In genomic region chr10:114634607-114634974, GRCh38 we compare ENCODE assay signal across 8 cellular contexts. TPM values are rescaled to one million over a fixed set of nuclear protein-coding genes. Genes with fewer than 3 reads are reported as not detected.
DNase-seq lines count a peak whose midpoint lies in the region; ATAC-seq and TF ChIP-seq lines count a peak whose summit lies in the region.

No MANE protein-coding gene starts in this region.

- TF ChIP-seq CTCF in lung (IDR thresholded peaks at IDR 0.05; ENCODE audit: control extremely low read depth, extremely low read depth) (no peak), WERI-Rb-1 (IDR thresholded peaks at IDR 0.05; ENCODE audit: low read depth, low read length) (no peak)

- DNase-seq in A172 (ENCODE audit: low spot score) (peak; percentile 98), M059J (ENCODE audit: low read depth) (peak; percentile 98), dermis blood vessel endothelial cell (peak; percentile 90), lung (ENCODE audit: low spot score) (peak; percentile 79), DMS79 (lab: John Stamatoyannopoulos, UW) (no peak), WERI-Rb-1 (no peak), NCI-H1092 treated with DMSO at 0.1 percent for 48 hours (lab: John Stamatoyannopoulos, UW) (no peak)

- no peak overlapping the region for H3K4me3 ChIP-seq in lung
- no peak overlapping the region for H3K4me3 ChIP-seq in WERI-Rb-1 (ENCODE audit: low read depth, low read length)

- H3K9me3 ChIP-seq in lung (ENCODE audit: control insufficient read depth in 2 of 2, insufficient read depth in 1 of 2, low read length in 1 of 2) (no peaks in the 10 kb centered on the region), WERI-Rb-1 (ENCODE audit: severe bottlenecking) (no peaks in the 10 kb centered on the region)

- WGBS in lung, 2 donors = 38 to 66% methylated on average over 4 of the region's 4 CpGs

- H3K36me3 ChIP-seq in lung (ENCODE audit: control insufficient read depth in 2 of 2, insufficient read depth in 2 of 2, low read length in 2 of 2) (peaks cover 0 to 3% of the 10 kb centered on the region in 2 donors), WERI-Rb-1 (no peaks in the 10 kb centered on the region)

- peaks cover 16 to 30% of the 10 kb centered on the region in 2 donors for H3K4me1 ChIP-seq in lung (ENCODE audit: control insufficient read depth in 2 of 2, insufficient read depth in 2 of 2, low read length in 2 of 2)

- H3K27me3 ChIP-seq in lung (ENCODE audit: control insufficient read depth, insufficient read depth) = no peaks in the 10 kb centered on the region
- no peaks in the 10 kb centered on the region for H3K27me3 ChIP-seq in WERI-Rb-1 (ENCODE audit: insufficient read depth, low read depth, severe bottlenecking)

- ATAC-seq in lung (ENCODE audit: insufficient read depth, low FRiP score) (peak; percentile 52), HG02885 (IDR thresholded peaks at IDR 0.05; ENCODE audit: poor library complexity, unreplicated experiment) (no peak)

- H3K27ac ChIP-seq in lung (ENCODE audit: low read depth in 1 of 2, low read length in 1 of 2) (peak overlapping the region; percentile 60 to 92), WERI-Rb-1 (no peak overlapping the region)

RNA-seq across cellular contexts. Expression of gene ABLIM1, which starts 23.5 kb away (rescaled TPM):
- 1.8 and 2.3 TPM in 2 replicates for total RNA-seq in A172 (2014; rRNA removed; shearing (Covaris generic))
- 1.4 and 5.8 TPM in 2 replicates for total RNA-seq in M059J (2014; rRNA removed; shearing (Covaris generic))
- total RNA-seq in dermis blood vessel endothelial cell (141 and 159 TPM in 2 replicates), lung (100 to 1,000 TPM in 1 of 2 donors, 10 to 100 TPM in 1; 93.4 to 135 TPM)
- 10 to 100 TPM; 20.0 to 26.4 TPM for polyA plus RNA-seq in lung

Comparison
In these comparisons a context has a peak if more than half of its experiments do, and no peak if none do; other contexts are left out.
1. DNase-seq: peak in A172 (single experiment), M059J (single experiment), dermis blood vessel endothelial cell (single experiment) and lung (single experiment); none in DMS79 (single experiment), WERI-Rb-1 (single experiment) and NCI-H1092 treated with DMSO at 0.1 percent for 48 hours (single experiment).
2. RNA of gene ABLIM1, which starts 23.5 kb away (total RNA-seq): 141 to 159 TPM in dermis blood vessel endothelial cell and 93.4 to 135 TPM in lung; 1.4 to 5.8 TPM in M059J and 1.8 to 2.3 TPM in A172; every median in the first group is over 10 times any median in the second.